In genomic region chr4:1002131-1002630, GRCh38 we compare ENCODE assay signal across 11 cellular contexts. TPM values are rescaled to one million over a fixed set of nuclear protein-coding genes. Genes with fewer than 3 reads are reported as not detected.
DNase-seq lines count a peak whose midpoint lies in the region; ATAC-seq and TF ChIP-seq lines count a peak whose summit lies in the region.
"Had no signal": no experiment of that assay in that cellular context is flagged by ENCODE, and none has a peak within 500 bp of the region (broad histone marks: within the 10 kb centered on the region; RNA-seq: fewer than 3 reads in every experiment).

No MANE protein-coding gene starts in this region.

- no peak overlapping the region for H3K27ac Mint-ChIP-seq in CD14-positive monocyte
- H3K27ac Mint-ChIP-seq: T-helper 1 cell treated with Interleukin-12 subunit alpha and Interleukin-12 subunit beta and Interleukin-4 antibody, amounts not matched to agents 30 μg/mL and 1 μg/mL, for 36 hours had no signal

- peaks cover 6 to 35% (median 11%) of the 10 kb centered on the region in 7 donors for H3K9me3 Mint-ChIP-seq in CD14-positive monocyte
- H3K9me3 Mint-ChIP-seq: T-helper 1 cell treated with Interleukin-12 subunit alpha and Interleukin-12 subunit beta and Interleukin-4 antibody, amounts not matched to agents 30 μg/mL and 1 μg/mL, for 36 hours had no signal

- no peak overlapping the region for H2AFZ ChIP-seq in neural cell (ENCODE audit: low read depth, low read length)

- H3K9me3 ChIP-seq in left ventricle myocardium inferior (replicated peaks) (no peaks in the 10 kb centered on the region), neural cell (ENCODE audit: low read length) (peaks cover 4% of the 10 kb centered on the region)

- H3K9me2 ChIP-seq in neural cell (ENCODE audit: insufficient read depth, low read length) = no peaks in the 10 kb centered on the region

- TF ChIP-seq EP300 in neural cell (conservative IDR thresholded peaks at IDR 0.05; ENCODE audit: poor library complexity, severe bottlenecking) = no peak

- H3K36me3 Mint-ChIP-seq in CD14-positive monocyte = no peaks in the 10 kb centered on the region

- no peak for TF ChIP-seq RAD21 in neural cell (conservative IDR thresholded peaks at IDR 0.05)

- H3K4me1 Mint-ChIP-seq in CD14-positive monocyte = peaks cover 3% of the 10 kb centered on the region

- no peak overlapping the region for H3K9ac ChIP-seq in neural cell (ENCODE audit: low read length)

- intact Hi-C loops in CD14-positive monocyte (cut with micrococcal nuclease) (loop anchor here (10.0 kb wide), 1 partner anchor 583 kb away; no protein-coding TSS in a partner anchor), left ventricle myocardium inferior (cut with micrococcal nuclease) (no loop called here)

- H3K4me3 Mint-ChIP-seq in CD14-positive monocyte = peak overlapping the region; percentile 41 to 83
- H3K4me3 Mint-ChIP-seq: T-helper 1 cell treated with Interleukin-12 subunit alpha and Interleukin-12 subunit beta and Interleukin-4 antibody, amounts not matched to agents 30 μg/mL and 1 μg/mL, for 36 hours had no signal

- peaks cover 65 to 90% (median 68%) of the 10 kb centered on the region in 3 donors for H3K27me3 Mint-ChIP-seq in CD14-positive monocyte (ENCODE audit: low read depth in 3 of 3)

- H3K27ac ChIP-seq in left ventricle myocardium inferior (replicated peaks) (no peak overlapping the region), neural cell (ENCODE audit: low read length) (no peak overlapping the region)
- H3K27ac ChIP-seq: C4-2B had no signal

- no peaks in the 10 kb centered on the region for H3F3A ChIP-seq in neural cell (ENCODE audit: insufficient read depth, low read length, poor library complexity, severe bottlenecking)

- H3K4me3 ChIP-seq in left ventricle myocardium inferior (peak overlapping the region; percentile 43), neural cell (ENCODE audit: low read length) (peak overlapping the region; percentile 46)

- no peaks in the 10 kb centered on the region for H3K36me3 ChIP-seq in left ventricle myocardium inferior
- no peaks in the 10 kb centered on the region for H3K36me3 ChIP-seq in neural cell (ENCODE audit: insufficient read depth, low read length)

- H3K27me3 ChIP-seq in left ventricle myocardium inferior (ENCODE audit: low read depth) = peaks cover 98% of the 10 kb centered on the region
- peaks cover 61% of the 10 kb centered on the region for H3K27me3 ChIP-seq in neural cell (ENCODE audit: insufficient read depth, low read depth, low read length)

- no peak for TF ChIP-seq CTCF in CD14-positive monocyte (IDR thresholded peaks at IDR 0.05)
- TF ChIP-seq CTCF in left ventricle myocardium inferior (IDR thresholded peaks at IDR 0.05; ENCODE audit: borderline replicate concordance) = no peak
- TF ChIP-seq CTCF in neural cell (IDR thresholded peaks at IDR 0.05; ENCODE audit: poor library complexity, severe bottlenecking) = no peak

- H3K79me2 ChIP-seq in neural cell (replicated peaks; ENCODE audit: insufficient read depth, low read length) = no peaks in the 10 kb centered on the region

- H3K4me1 ChIP-seq in left ventricle myocardium inferior = peaks cover 46% of the 10 kb centered on the region

- DNase-seq in CD14-positive monocyte (ENCODE audit: low spot score) (no peak), MV-4-11 (lab: John Stamatoyannopoulos, UW) (peak; percentile 54), left ventricle myocardium inferior (no peak), activated T-cell treated with anti-CD3 and anti-CD28 coated beads for 4 hours (no peak), occipital lobe (lab: John Stamatoyannopoulos, UW) (no peak)
- DNase-seq: kidney glomerular epithelial cell had no signal

- no peaks in the 10 kb centered on the region for H4K20me1 ChIP-seq in neural cell (ENCODE audit: insufficient read depth)

- no peak for ATAC-seq in HG03097 (IDR thresholded peaks at IDR 0.05; ENCODE audit: low FRiP score, unreplicated experiment)
- ATAC-seq in GM21360 (IDR thresholded peaks at IDR 0.05; ENCODE audit: unreplicated experiment) = no peak

- no peak overlapping the region for H3K4me2 ChIP-seq in neural cell (ENCODE audit: low read length)

TF ChIP-seq in neural cell, 6 proteins besides CTCF, POLR2A, EP300 and RAD21:
- TF ChIP-seq SMC3 (conservative IDR thresholded peaks at IDR 0.05; ENCODE audit: poor library complexity) (no peak), MXI1 (conservative IDR thresholded peaks at IDR 0.05; ENCODE audit: poor library complexity, severe bottlenecking) (no peak), EZH2 (IDR thresholded peaks at IDR 0.05; ENCODE audit: borderline replicate concordance, insufficient read depth, low read length, poor library complexity, severe bottlenecking) (no peak), REST (IDR thresholded peaks at IDR 0.05; ENCODE audit: borderline replicate concordance) (no peak), TAF1 (IDR thresholded peaks at IDR 0.05; ENCODE audit: low read depth) (no peak), POLR2AphosphoS5 (IDR thresholded peaks at IDR 0.05) (no peak)

RNA-seq across cellular contexts. Expression of gene SLC26A1, which starts 9.0 kb away (rescaled TPM):
- polyA plus RNA-seq in CD14-positive monocyte (under 1 TPM; 0.16 to 0.18 TPM), neural cell (0.12 and 1.1 TPM in 2 replicates)
- total RNA-seq in left ventricle myocardium inferior (not detected), occipital lobe (4.2 TPM)
- polyA minus RNA-seq in neural cell = 0.49 and 0.69 TPM in 2 replicates

RNA-seq across cellular contexts. Expression of gene FGFRL1, which starts 9.2 kb away (rescaled TPM):
- polyA plus RNA-seq in CD14-positive monocyte = under 1 TPM; 0.17 to 0.28 TPM
- 22.4 TPM for total RNA-seq in left ventricle myocardium inferior
- 0.97 and 3.3 TPM in 2 replicates for polyA plus RNA-seq in neural cell
- 0.46 and 0.73 TPM in 2 replicates for polyA minus RNA-seq in neural cell
- 2.3 TPM for total RNA-seq in occipital lobe

RNA-seq across cellular contexts. Expression of gene IDUA, which starts 15.3 kb away (rescaled TPM):
- polyA plus RNA-seq in CD14-positive monocyte (1 to 10 TPM; 6.4 to 8.5 TPM), neural cell (11.8 and 12.7 TPM in 2 replicates)
- total RNA-seq in left ventricle myocardium inferior (9.0 TPM), occipital lobe (6.9 TPM)
- polyA minus RNA-seq in neural cell = 12.4 and 13.1 TPM in 2 replicates

RNA-seq across cellular contexts. Expression of gene DGKQ, which starts 28.8 kb away (rescaled TPM):
- polyA plus RNA-seq in CD14-positive monocyte (1 to 10 TPM in 1 of 2 donors, under 1 TPM in 1; 0.58 to 2.4 TPM), neural cell (32.4 and 46.0 TPM in 2 replicates)
- total RNA-seq in left ventricle myocardium inferior (3.5 TPM), occipital lobe (6.7 TPM)
- 18.9 and 20.5 TPM in 2 replicates for polyA minus RNA-seq in neural cell
